In genomic region chr1:202107801-202108731, GRCh38 we compare ENCODE assay signal across 13 cellular contexts. TPM values are rescaled to one million over a fixed set of nuclear protein-coding genes. Genes with fewer than 3 reads are reported as not detected.
DNase-seq lines count a peak whose midpoint lies in the region; ATAC-seq, FAIRE-seq and TF ChIP-seq lines count a peak whose summit lies in the region.
"Had no signal": no experiment of that assay in that cellular context is flagged by ENCODE, and none has a peak within 500 bp of the region (broad histone marks: within the 10 kb centered on the region; RNA-seq: fewer than 3 reads in every experiment).

No MANE protein-coding gene starts in this region.

- DNase-seq in H9 (no peak), NCI-H2227 treated with DMSO at 0.1 percent for 48 hours (lab: John Stamatoyannopoulos, UW) (peak; percentile 28), Right ventricle myocardium superior (peak; percentile 61), pancreas (peak; percentile 72 to 96 (median 89)), ecto neural progenitor cell (ENCODE audit: low spot score) (no peak), T-helper 1 cell (no peak)
- no peak for DNase-seq in stimulated activated naive CD8-positive, alpha-beta T cell treated with anti-CD3 and anti-CD28 coated beads, Interleukin-15, amount 100 ng/mL, for 72 hours
- no peak for DNase-seq in activated naive CD8-positive, alpha-beta T cell treated with anti-CD3 and anti-CD28 coated beads, Interleukin-2, amount 50 U/mL, for 24 hours
- DNase-seq: activated CD8-positive, alpha-beta T cell treated with anti-CD3 and anti-CD28 coated beads for 36 hours; aorta; naive thymus-derived CD4-positive, alpha-beta T cell had no signal

- H3K79me1 ChIP-seq in H9 (ENCODE audit: insufficient read depth, low read depth, low read length, poor library complexity, severe bottlenecking), result no peaks in the 10 kb centered on the region

- intact Hi-C loops in Right ventricle myocardium superior (cut with DNase I) (no loop called here), pancreas (cut with DNase I) (loop anchor here in 1 of 3 donors (5.0 kb wide), 2 partner anchors 61 to 96 kb away; partner anchors contain the start of gene ELF3)

- no peak overlapping the region; a peak in 2 of 7 replicates for H3K27ac Mint-ChIP-seq in H9
- no peak overlapping the region for H3K27ac Mint-ChIP-seq in stimulated activated naive CD8-positive, alpha-beta T cell treated with anti-CD3 and anti-CD28 coated beads, Interleukin-15, amount 100 ng/mL, for 72 hours
- H3K27ac Mint-ChIP-seq in activated naive CD8-positive, alpha-beta T cell treated with anti-CD3 and anti-CD28 coated beads, Interleukin-2, amount 50 U/mL, for 24 hours, result no peak overlapping the region
- H3K27ac Mint-ChIP-seq: activated CD8-positive, alpha-beta T cell treated with anti-CD3 and anti-CD28 coated beads for 36 hours; naive thymus-derived CD4-positive, alpha-beta T cell had no signal

- no peak overlapping the region for H3K4me2 ChIP-seq in H9 (ENCODE audit: insufficient read depth, insufficient read length, low read length)

- H2BK120ac ChIP-seq in H9 (ENCODE audit: low read depth, low read length, poor library complexity, severe bottlenecking), result no peak overlapping the region

- H3K9me3 ChIP-seq in H9 (ENCODE audit: control insufficient read depth, low read depth, low read length), result no peaks in the 10 kb centered on the region
- H3K9me3 ChIP-seq in pancreas, result no peaks in the 10 kb centered on the region
- H3K9me3 ChIP-seq: gastroesophageal sphincter, SJSA1 had no signal

- no peak overlapping the region for H2BK5ac ChIP-seq in H9 (ENCODE audit: insufficient read length, low read length)

- H3K79me2 ChIP-seq in H9 (ENCODE audit: insufficient read depth, low read length), result no peaks in the 10 kb centered on the region

- no peaks in the 10 kb centered on the region for H3K36me3 Mint-ChIP-seq in H9 (ENCODE audit: insufficient read depth in 1 of 3, low read depth in 3 of 3)
- no peaks in the 10 kb centered on the region for H3K36me3 Mint-ChIP-seq in activated naive CD8-positive, alpha-beta T cell treated with anti-CD3 and anti-CD28 coated beads, Interleukin-2, amount 50 U/mL, for 24 hours (ENCODE audit: low read depth)
- H3K36me3 Mint-ChIP-seq: naive thymus-derived CD4-positive, alpha-beta T cell had no signal

- peak overlapping the region in 1 of 4 donors; percentile 7 for H3K4me3 ChIP-seq in pancreas
- H3K4me3 ChIP-seq: gastroesophageal sphincter, SJSA1 had no signal

- TF ChIP-seq CTCF in H9 (conservative IDR thresholded peaks at IDR 0.05), result no peak
- no peak for TF ChIP-seq CTCF in pancreas (IDR thresholded peaks at IDR 0.05)

- no peaks in the 10 kb centered on the region for H3K36me3 ChIP-seq in pancreas
- H3K36me3 ChIP-seq: gastroesophageal sphincter, SJSA1 had no signal

- H3K4me3 Mint-ChIP-seq in H9, result no peak overlapping the region
- no peak overlapping the region for H3K4me3 Mint-ChIP-seq in stimulated activated naive CD8-positive, alpha-beta T cell treated with anti-CD3 and anti-CD28 coated beads, Interleukin-15, amount 100 ng/mL, for 72 hours
- no peak overlapping the region for H3K4me3 Mint-ChIP-seq in activated naive CD8-positive, alpha-beta T cell treated with anti-CD3 and anti-CD28 coated beads, Interleukin-2, amount 50 U/mL, for 24 hours
- H3K4me3 Mint-ChIP-seq: activated CD8-positive, alpha-beta T cell treated with anti-CD3 and anti-CD28 coated beads for 36 hours; naive thymus-derived CD4-positive, alpha-beta T cell had no signal

- no peak overlapping the region for H2AFZ ChIP-seq in H9 (ENCODE audit: low read length)

- H3K23me2 ChIP-seq in H9 (ENCODE audit: insufficient read length, low read depth, low read length, poor library complexity, severe bottlenecking), result no peaks in the 10 kb centered on the region

- H2AK5ac ChIP-seq in H9 (ENCODE audit: insufficient read length, low read length), result no peak overlapping the region

- no peak overlapping the region for H3K9ac ChIP-seq in H9 (ENCODE audit: extremely low read depth, insufficient read length, low read length)

- no peak overlapping the region for H4K8ac ChIP-seq in H9 (replicated peaks; ENCODE audit: insufficient read length, low read depth, low read length)

- no peak overlapping the region for H3T11ph ChIP-seq in H9 (ENCODE audit: low read length)

- ATAC-seq in Right ventricle myocardium superior (ENCODE audit: poor library complexity) (peak; percentile 75), pancreas (peak; percentile 61 to 80 (median 72))
- ATAC-seq in stimulated activated naive CD8-positive, alpha-beta T cell treated with anti-CD3 and anti-CD28 coated beads, Interleukin-15, amount 100 ng/mL, for 72 hours, result no peak
- no peak for ATAC-seq in activated naive CD8-positive, alpha-beta T cell treated with anti-CD3 and anti-CD28 coated beads, Interleukin-2, amount 50 U/mL, for 24 hours
- ATAC-seq: activated CD8-positive, alpha-beta T cell treated with anti-CD3 and anti-CD28 coated beads for 36 hours; gastroesophageal sphincter; naive thymus-derived CD4-positive, alpha-beta T cell had no signal

- no peak overlapping the region for H2BK20ac ChIP-seq in H9 (ENCODE audit: low read depth, low read length, poor library complexity, severe bottlenecking)

- H3K18ac ChIP-seq in H9 (ENCODE audit: insufficient read length, low read depth, low read length), result peak overlapping the region; percentile 73

- no peak overlapping the region for H2BK15ac ChIP-seq in H9 (ENCODE audit: low read depth, low read length)

- H4K91ac ChIP-seq in H9 (ENCODE audit: insufficient read length, low read depth, low read length), result no peak overlapping the region

- FAIRE-seq in pancreas (lab: Jason Lieb, UNC), result no peak

- H3K27me3 Mint-ChIP-seq in H9 (ENCODE audit: low read depth), result peaks cover 2% of the 10 kb centered on the region; the same call in 1 of the 2 replicates
- H3K27me3 Mint-ChIP-seq in stimulated activated naive CD8-positive, alpha-beta T cell treated with anti-CD3 and anti-CD28 coated beads, Interleukin-15, amount 100 ng/mL, for 72 hours, result no peaks in the 10 kb centered on the region
- H3K27me3 Mint-ChIP-seq in activated naive CD8-positive, alpha-beta T cell treated with anti-CD3 and anti-CD28 coated beads, Interleukin-2, amount 50 U/mL, for 24 hours, result no peaks in the 10 kb centered on the region
- H3K27me3 Mint-ChIP-seq: activated CD8-positive, alpha-beta T cell treated with anti-CD3 and anti-CD28 coated beads for 36 hours had no signal

- no peak overlapping the region for H3K4ac ChIP-seq in H9 (ENCODE audit: low read depth, low read length)

- H3K23ac ChIP-seq in H9 (ENCODE audit: insufficient read length, low read depth, low read length), result no peak overlapping the region

- H2BK12ac ChIP-seq in H9 (ENCODE audit: insufficient read length, low read depth, low read length), result no peak overlapping the region

- H3K27ac ChIP-seq in H9 (ENCODE audit: insufficient read length, low read depth, low read length), result no peak overlapping the region
- H3K27ac ChIP-seq in pancreas, result peak overlapping the region; percentile 95 to 99 (median 98)
- H3K27ac ChIP-seq: gastroesophageal sphincter, SJSA1 had no signal

- H4K20me1 ChIP-seq in H9 (ENCODE audit: control insufficient read depth, insufficient read depth, insufficient read length), result no peaks in the 10 kb centered on the region

- no peak overlapping the region for H3K56ac ChIP-seq in H9 (ENCODE audit: insufficient read length, low read depth, low read length)

- H4K5ac ChIP-seq in H9 (ENCODE audit: insufficient read length, low read depth, low read length), result no peak overlapping the region

- H3K9me3 Mint-ChIP-seq in H9, result no peaks in the 10 kb centered on the region
- no peaks in the 10 kb centered on the region for H3K9me3 Mint-ChIP-seq in stimulated activated naive CD8-positive, alpha-beta T cell treated with anti-CD3 and anti-CD28 coated beads, Interleukin-15, amount 100 ng/mL, for 72 hours
- no peaks in the 10 kb centered on the region for H3K9me3 Mint-ChIP-seq in activated naive CD8-positive, alpha-beta T cell treated with anti-CD3 and anti-CD28 coated beads, Interleukin-2, amount 50 U/mL, for 24 hours
- H3K9me3 Mint-ChIP-seq: activated CD8-positive, alpha-beta T cell treated with anti-CD3 and anti-CD28 coated beads for 36 hours; naive thymus-derived CD4-positive, alpha-beta T cell had no signal

- WGBS in H9 (ENCODE audit: extremely low coverage, insufficient read length, low lambda C conversion rate), result no CpG with 5 or more reads among the region's 13 CpGs
- WGBS in pancreas, 2 donors, result 11 to 15% methylated on average over 13 of the region's 13 CpGs

- H3K4me1 ChIP-seq in H9 (ENCODE audit: insufficient read depth, low read length), result peaks cover 2% of the 10 kb centered on the region; the same call in 1 of the 2 replicates
- H3K4me1 ChIP-seq in pancreas, result peaks cover 37 to 42% (median 38%) of the 10 kb centered on the region in 3 donors

- H3K14ac ChIP-seq in H9 (ENCODE audit: insufficient read depth, low read length), result peak overlapping the region; percentile 73; the same call in 1 of the 2 replicates

- H3K27me3 ChIP-seq in H9 (ENCODE audit: insufficient read depth, low read length) (no peaks in the 10 kb centered on the region), pancreas (no peaks in the 10 kb centered on the region)
- H3K27me3 ChIP-seq: gastroesophageal sphincter, SJSA1 had no signal

- H3K4me1 Mint-ChIP-seq in H9, result peaks cover 45 to 49% of the 10 kb centered on the region in 2 experiments
- no peaks in the 10 kb centered on the region for H3K4me1 Mint-ChIP-seq in stimulated activated naive CD8-positive, alpha-beta T cell treated with anti-CD3 and anti-CD28 coated beads, Interleukin-15, amount 100 ng/mL, for 72 hours
- no peaks in the 10 kb centered on the region for H3K4me1 Mint-ChIP-seq in activated naive CD8-positive, alpha-beta T cell treated with anti-CD3 and anti-CD28 coated beads, Interleukin-2, amount 50 U/mL, for 24 hours
- H3K4me1 Mint-ChIP-seq: naive thymus-derived CD4-positive, alpha-beta T cell had no signal

RNA-seq across cellular contexts. Expression of gene GPR37L1, which starts 14.7 kb away (rescaled TPM):
- total RNA-seq in H9 (2021), result 0.11 TPM in 2 replicates
- 0.05 TPM for total RNA-seq in Right ventricle myocardium superior
- total RNA-seq in pancreas, result under 1 TPM in 4 of 6 donors, not detected in 2; 0.03 to 0.25 (median 0.07) TPM
- polyA plus RNA-seq in pancreas, result under 1 TPM; 0.02 to 0.11 TPM
- total RNA-seq: activated CD8-positive, alpha-beta T cell treated with anti-CD3 and anti-CD28 coated beads for 36 hours; naive thymus-derived CD4-positive, alpha-beta T cell had no signal
- polyA plus RNA-seq: aorta had no signal

RNA-seq across cellular contexts. Expression of gene ARL8A, which starts 36.5 kb away (rescaled TPM):
- total RNA-seq in H9 (2021), result 58.6 and 67.2 TPM in 2 replicates
- total RNA-seq in Right ventricle myocardium superior, result 69.5 TPM
- total RNA-seq in pancreas, result 10 to 100 TPM; 17.9 to 30.4 (median 24.8) TPM
- 10 to 100 TPM; 14.8 to 20.5 TPM for polyA plus RNA-seq in pancreas

RNA-seq across cellular contexts. Expression of gene PTPN7, which starts 52.3 kb away (rescaled TPM):
- 0.22 and 0.72 TPM in 2 replicates for total RNA-seq in H9 (2021)
- 0.27 TPM for total RNA-seq in Right ventricle myocardium superior
- total RNA-seq in pancreas, result 1 to 10 TPM in 4 of 6 donors, under 1 TPM in 2; 0.23 to 2.9 (median 1.0) TPM
- polyA plus RNA-seq in pancreas, result 1 to 10 TPM in 1 of 2 donors, under 1 TPM in 1; 0.61 to 1.2 TPM
- total RNA-seq: SJSA1 had no signal

Comparison
In these comparisons a context has a peak if more than half of its experiments do, and no peak if none do; other contexts are left out.
1. DNase-seq: peak in NCI-H2227 treated with DMSO at 0.1 percent for 48 hours (single experiment), Right ventricle myocardium superior (single experiment) and pancreas (6 of 6); none in H9 (single experiment), stimulated activated naive CD8-positive, alpha-beta T cell treated with anti-CD3 and anti-CD28 coated beads, Interleukin-15, amount 100 ng/mL, for 72 hours (0 of 2), ecto neural progenitor cell (single experiment), T-helper 1 cell (0 of 5) and activated naive CD8-positive, alpha-beta T cell treated with anti-CD3 and anti-CD28 coated beads, Interleukin-2, amount 50 U/mL, for 24 hours (single experiment).
2. ATAC-seq: peak in Right ventricle myocardium superior (single experiment) and pancreas (4 of 4); none in stimulated activated naive CD8-positive, alpha-beta T cell treated with anti-CD3 and anti-CD28 coated beads, Interleukin-15, amount 100 ng/mL, for 72 hours (single experiment) and activated naive CD8-positive, alpha-beta T cell treated with anti-CD3 and anti-CD28 coated beads, Interleukin-2, amount 50 U/mL, for 24 hours (single experiment).